ENCODE assay signal across 8 cellular contexts in genomic region chr2:9799729-9800632, GRCh38. TPM values are rescaled to one million over a fixed set of nuclear protein-coding genes. Genes with fewer than 3 reads are reported as not detected.
DNase-seq lines count a peak whose midpoint lies in the region; ATAC-seq and TF ChIP-seq lines count a peak whose summit lies in the region.

No MANE protein-coding gene starts in this region.

- DNase-seq in NCI-H1105 (lab: John Stamatoyannopoulos, UW) (peak; percentile 57), amygdala (lab: John Stamatoyannopoulos, UW) (peak in 52 of 56 donors; percentile 7 to 88 (median 62)), right cardiac atrium (peak; percentile 87 to 95 (median 95)), gastrocnemius medialis (peak; percentile 62 to 77), amniotic stem cell (lab: John Stamatoyannopoulos, UW) (no peak)
- peak; percentile 82 for DNase-seq in T-helper 2 cell treated with Interferon-gamma antibody and Interleukin-4, amounts not matched to agents 5 μg/mL and 100 μg/mL, for 36 hours (ENCODE audit: low spot score)

- peak; percentile 100 for TF ChIP-seq CTCF in GM12875 (IDR thresholded peaks at IDR 0.05; ENCODE audit: borderline replicate concordance, insufficient read depth, low read depth, low read length)
- TF ChIP-seq CTCF in gastrocnemius medialis (IDR thresholded peaks at IDR 0.05 in 4 of 5, conservative IDR thresholded peaks at IDR 0.05 in 1 of 5), result peak; percentile 89 to 99 (median 92)

- no peaks in the 10 kb centered on the region for H3K36me3 Mint-ChIP-seq in T-helper 2 cell treated with Interferon-gamma antibody and Interleukin-4, amounts not matched to agents 5 μg/mL and 100 μg/mL, for 36 hours (ENCODE audit: low read depth)

- H3K9me3 ChIP-seq in right cardiac atrium (ENCODE audit: control insufficient read depth, low read length) (no peaks in the 10 kb centered on the region), gastrocnemius medialis (no peaks in the 10 kb centered on the region)

- peaks cover 5% of the 10 kb centered on the region for H3K27me3 Mint-ChIP-seq in T-helper 2 cell treated with Interferon-gamma antibody and Interleukin-4, amounts not matched to agents 5 μg/mL and 100 μg/mL, for 36 hours (ENCODE audit: low read depth)

- in situ Hi-C loops in gastrocnemius medialis (cut with MboI; ENCODE audit: low sequenced_read_pairs in 4 of 4), result loop anchor here in 1 of 4 donors (25.0 kb wide), 1 partner anchor 237 kb away; the partner anchor contains the start of gene KLF11

- H3K4me1 ChIP-seq in right cardiac atrium (ENCODE audit: control insufficient read depth, insufficient read depth, low read length) (no peaks in the 10 kb centered on the region), gastrocnemius medialis (peaks cover 20 to 29% of the 10 kb centered on the region in 2 donors)

- H3K9me3 Mint-ChIP-seq in T-helper 2 cell treated with Interferon-gamma antibody and Interleukin-4, amounts not matched to agents 5 μg/mL and 100 μg/mL, for 36 hours, result no peaks in the 10 kb centered on the region

- ATAC-seq in HG02623 (IDR thresholded peaks at IDR 0.05; ENCODE audit: unreplicated experiment) (peak; percentile 77), right cardiac atrium (peak; percentile 80 to 84), gastrocnemius medialis (peak; percentile 75 to 84)

- H3K4me3 ChIP-seq in GM12875 (ENCODE audit: low read depth, low read length), result no peak overlapping the region
- no peak overlapping the region for H3K4me3 ChIP-seq in right cardiac atrium (ENCODE audit: low read length)
- H3K4me3 ChIP-seq in gastrocnemius medialis, result no peak overlapping the region

- peak overlapping the region; percentile 91 for H3K27ac Mint-ChIP-seq in T-helper 2 cell treated with Interferon-gamma antibody and Interleukin-4, amounts not matched to agents 5 μg/mL and 100 μg/mL, for 36 hours

- H3K4me1 Mint-ChIP-seq in T-helper 2 cell treated with Interferon-gamma antibody and Interleukin-4, amounts not matched to agents 5 μg/mL and 100 μg/mL, for 36 hours (ENCODE audit: low read depth), result peaks cover 26% of the 10 kb centered on the region

- peak overlapping the region; percentile 79 for H3K4me3 Mint-ChIP-seq in T-helper 2 cell treated with Interferon-gamma antibody and Interleukin-4, amounts not matched to agents 5 μg/mL and 100 μg/mL, for 36 hours

- TF ChIP-seq POLR2A in gastrocnemius medialis (IDR thresholded peaks at IDR 0.05), result no peak

- 22% methylated on average over 14 of the region's 14 CpGs for WGBS in right cardiac atrium

- no peaks in the 10 kb centered on the region for H3K36me3 ChIP-seq in gastrocnemius medialis

- no peak overlapping the region for H3K27ac ChIP-seq in right cardiac atrium (ENCODE audit: low read length)
- H3K27ac ChIP-seq in gastrocnemius medialis, result peak overlapping the region in 2 of 4 donors; percentile 63 to 72

- H3K27me3 ChIP-seq in right cardiac atrium (ENCODE audit: control insufficient read depth, insufficient read depth) (no peaks in the 10 kb centered on the region), gastrocnemius medialis (no peaks in the 10 kb centered on the region)

- intact Hi-C loops in right cardiac atrium (cut with DNase I) (no loop called here), gastrocnemius medialis (cut with DNase I; ENCODE audit: low total_unique reads) (loop anchor here (5.0 kb wide), 2 partner anchors 42 to 152 kb away; partner anchors contain the start of genes GRHL1 and TAF1B)

RNA-seq across cellular contexts. Expression of gene TAF1B, which starts 43.3 kb away (rescaled TPM):
- total RNA-seq in right cardiac atrium, result 10 to 100 TPM in 1 of 4 donors, 1 to 10 TPM in 3; 7.7 to 12.4 (median 9.4) TPM
- polyA plus RNA-seq in right cardiac atrium, result 2.9 TPM
- total RNA-seq in gastrocnemius medialis, result 1 to 10 TPM; 5.0 to 8.4 (median 7.3) TPM
